In the genomic region with DNA sequence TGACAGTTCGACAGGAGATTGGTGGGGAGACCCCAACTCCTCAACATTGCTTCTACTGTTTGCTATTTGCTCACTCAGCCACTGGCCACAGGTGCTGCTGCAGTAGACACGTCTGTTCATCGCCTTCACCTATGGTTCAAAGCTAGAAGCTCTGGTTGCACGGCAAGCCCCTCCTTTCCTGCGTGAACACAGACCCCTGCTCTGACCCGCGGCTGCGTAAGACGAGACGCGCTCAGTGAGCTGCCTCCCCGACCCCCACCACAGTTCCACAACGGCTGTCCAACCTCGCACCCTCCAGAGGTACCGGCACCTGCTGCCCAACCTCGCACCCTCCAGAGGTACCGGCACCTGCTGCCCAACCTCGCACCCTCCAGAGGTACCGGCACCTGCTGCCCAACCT, we compare ENCODE assay signal across 17 cellular contexts. TPM values are rescaled to one million over a fixed set of nuclear protein-coding genes. Genes with fewer than 3 reads are reported as not detected.
A peak's percentile ranks its signal among the peaks of the same experiment; 100 is the strongest.
DNase-seq lines count a peak whose midpoint lies in the region; ATAC-seq and TF ChIP-seq lines count a peak whose summit lies in the region.
"Had no signal": no experiment of that assay in that cellular context is flagged by ENCODE, and none has a peak within 500 bp of the region (broad histone marks: within the 10 kb centered on the region; RNA-seq: fewer than 3 reads in every experiment).

No MANE protein-coding gene starts in this region.

- peaks cover 42% of the 10 kb centered on the region for H3K36me3 Mint-ChIP-seq in CD4-positive, CD25-positive, alpha-beta regulatory T cell
- H3K36me3 Mint-ChIP-seq in T-cell (peaks cover 31% of the 10 kb centered on the region), immature natural killer cell (peaks cover 11 to 22% (median 22%) of the 10 kb centered on the region in 3 donors)

- peaks cover 11 to 90% (median 54%) of the 10 kb centered on the region in 4 donors for H3K4me1 Mint-ChIP-seq in CD4-positive, CD25-positive, alpha-beta regulatory T cell
- H3K4me1 Mint-ChIP-seq in T-cell (peaks cover 81 to 91% (median 88%) of the 10 kb centered on the region in 3 donors), immature natural killer cell (peaks cover 92 to 96% of the 10 kb centered on the region in 2 donors)

- POLR2A ChIA-PET in AG04450 (lab: Yijun Ruan, JAX): interaction anchor here (1.4 kb wide), 1 partner anchor 14 kb away, joined by 3 read pairs; no protein-coding TSS in a partner anchor
- POLR2A ChIA-PET in T-cell (lab: Charles Lee): no interaction called here

- no peak for TF ChIP-seq CTCF in AG04450 (IDR thresholded peaks at IDR 0.05; ENCODE audit: low read depth, low read length)

- peak overlapping the region in 2 of 3 donors; percentile 92 to 97 for H3K27ac Mint-ChIP-seq in CD4-positive, CD25-positive, alpha-beta regulatory T cell
- peak overlapping the region; percentile 90 to 95 for H3K27ac Mint-ChIP-seq in T-cell
- H3K27ac Mint-ChIP-seq in immature natural killer cell: peak overlapping the region; percentile 90 to 98 (median 95)

- no peaks in the 10 kb centered on the region for H3K27me3 ChIP-seq in AG04450 (ENCODE audit: control insufficient read depth, insufficient read depth, low read length)
- H3K27me3 ChIP-seq in CD4-positive, CD25-positive, alpha-beta regulatory T cell (ENCODE audit: control insufficient read depth, insufficient read depth, low read length): no peaks in the 10 kb centered on the region
- H3K27me3 ChIP-seq: ovary, SJCRH30, uterus had no signal

- peaks cover 43% of the 10 kb centered on the region for H3K36me3 ChIP-seq in CD4-positive, CD25-positive, alpha-beta regulatory T cell (ENCODE audit: control insufficient read depth, insufficient read depth, low read length)
- H3K36me3 ChIP-seq: adrenal gland, ovary, SJCRH30, uterus had no signal

- peaks cover 0 to 3% (median 0%) of the 10 kb centered on the region in 7 donors for H3K9me3 Mint-ChIP-seq in CD4-positive, CD25-positive, alpha-beta regulatory T cell
- H3K9me3 Mint-ChIP-seq in T-cell (peaks cover 0 to 3% (median 0%) of the 10 kb centered on the region in 3 donors), immature natural killer cell (peaks cover 0 to 3% (median 0%) of the 10 kb centered on the region in 6 donors)

- DNase-seq in AG04450 (ENCODE audit: low read depth, low spot score): no peak
- DNase-seq in CD4-positive, CD25-positive, alpha-beta regulatory T cell: no peak
- no peak for DNase-seq in T-cell
- peak in 1 of 3 donors; percentile 31 for DNase-seq in immature natural killer cell
- no peak for DNase-seq in DMS 273 treated with DMSO at 0.1 percent for 48 hours (lab: John Stamatoyannopoulos, UW)
- DNase-seq: adrenal gland, glutamatergic neuron, NCI-H524, ovary, SJCRH30, uterus had no signal

- H3K4me3 ChIP-seq in AG04450 (ENCODE audit: low read depth, low read length): no peak overlapping the region
- peak overlapping the region; percentile 7 for H3K4me3 ChIP-seq in CD4-positive, CD25-positive, alpha-beta regulatory T cell (ENCODE audit: low read depth, low read length)
- H3K4me3 ChIP-seq: adrenal gland, ovary, SJCRH30, uterus had no signal

- ATAC-seq in CD4-positive, CD25-positive, alpha-beta regulatory T cell (ENCODE audit: low read depth in 2 of 2): no peak
- no peak for ATAC-seq in T-cell (replicated peaks in 1 of 4)
- ATAC-seq in HG03457 (IDR thresholded peaks at IDR 0.05; ENCODE audit: unreplicated experiment): no peak
- no peak for ATAC-seq in GM21423 (IDR thresholded peaks at IDR 0.05; ENCODE audit: unreplicated experiment)
- ATAC-seq in GM19397 (IDR thresholded peaks at IDR 0.05; ENCODE audit: unreplicated experiment): no peak
- ATAC-seq: sciatic nerve had no signal

- peak overlapping the region; percentile 31 for H3K27ac ChIP-seq in AG04450 (ENCODE audit: low read depth, low read length)
- peak overlapping the region; percentile 55 for H3K27ac ChIP-seq in CD4-positive, CD25-positive, alpha-beta regulatory T cell (ENCODE audit: insufficient read depth, low read length, poor library complexity, severe bottlenecking)
- H3K27ac ChIP-seq: adrenal gland, ovary, SJCRH30, uterus had no signal

- peaks cover 11% of the 10 kb centered on the region; the same call in 1 of the 2 replicates for H3K9me3 ChIP-seq in AG04450 (ENCODE audit: control insufficient read depth, insufficient read depth, low read length)
- H3K9me3 ChIP-seq in CD4-positive, CD25-positive, alpha-beta regulatory T cell (ENCODE audit: control insufficient read depth in 2 of 2, low read length in 2 of 2): no peaks in the 10 kb centered on the region
- H3K9me3 ChIP-seq: adrenal gland, ovary, SJCRH30, uterus had no signal

- CTCF ChIA-PET in AG04450 (lab: Charles Lee) (no interaction called here), T-cell (lab: Charles Lee) (no interaction called here)

- H3K4me1 ChIP-seq in CD4-positive, CD25-positive, alpha-beta regulatory T cell (ENCODE audit: control insufficient read depth, insufficient read depth, low read length, poor library complexity, severe bottlenecking): peaks cover 98% of the 10 kb centered on the region

- H3K4me3 Mint-ChIP-seq in CD4-positive, CD25-positive, alpha-beta regulatory T cell: peak overlapping the region in 3 of 4 donors; percentile 79 to 88 (median 80)
- peak overlapping the region; percentile 31 to 74 (median 59) for H3K4me3 Mint-ChIP-seq in T-cell
- H3K4me3 Mint-ChIP-seq in immature natural killer cell: peak overlapping the region; percentile 65 to 91 (median 89)

- no peaks in the 10 kb centered on the region for H3K27me3 Mint-ChIP-seq in CD4-positive, CD25-positive, alpha-beta regulatory T cell
- H3K27me3 Mint-ChIP-seq in T-cell (no peaks in the 10 kb centered on the region), immature natural killer cell (ENCODE audit: low read depth in 3 of 3) (peaks cover 40 to 65% (median 51%) of the 10 kb centered on the region in 3 donors)

RNA-seq across cellular contexts. Expression of a gene that starts 6.8 kb away (rescaled TPM):
- 25.2 and 26.8 TPM in 2 replicates for polyA plus RNA-seq in AG04450 (2011; rRNA removed)
- polyA minus RNA-seq in AG04450 (2011; rRNA and poly(A)+ RNA removed): 32.8 and 38.1 TPM in 2 replicates
- total RNA-seq in CD4-positive, CD25-positive, alpha-beta regulatory T cell: 265 TPM
- polyA plus RNA-seq in CD4-positive, CD25-positive, alpha-beta regulatory T cell: 100 to 1,000 TPM in 1 of 4 donors, 10 to 100 TPM in 3; 93.8 to 116 (median 99.6) TPM
- total RNA-seq in T-cell: 100 to 1,000 TPM; 223 to 267 (median 238) TPM
- 100 to 1,000 TPM in 1 of 3 donors, 10 to 100 TPM in 2; 37.4 to 153 (median 64.8) TPM for polyA plus RNA-seq in immature natural killer cell

RNA-seq across cellular contexts. Expression of a gene that starts 53.5 kb away (rescaled TPM):
- polyA plus RNA-seq in AG04450 (2011; rRNA removed): not detected in 2 replicates
- polyA minus RNA-seq in AG04450 (2011; rRNA and poly(A)+ RNA removed): not detected in 2 replicates
- total RNA-seq in CD4-positive, CD25-positive, alpha-beta regulatory T cell: not detected
- polyA plus RNA-seq in CD4-positive, CD25-positive, alpha-beta regulatory T cell: under 1 TPM in 2 of 4 donors, not detected in 2; 0.22 to 0.86 TPM
- 1 to 10 TPM in 3 of 5 donors, under 1 TPM in 2; 0.92 to 4.5 (median 2.6) TPM for total RNA-seq in T-cell
- 1 to 10 TPM in 1 of 3 donors, under 1 TPM in 2; 0.40 to 1.0 (median 0.44) TPM for polyA plus RNA-seq in immature natural killer cell
- total RNA-seq: adrenal gland, fibroblast of lung, lower leg skin, sciatic nerve, uterus had no signal
- polyA plus RNA-seq: adrenal gland, fibroblast of lung, ovary had no signal
